14 cellular contexts compared by ENCODE assay signal in genomic region chr14:28242895-28243294, GRCh38.
DNase-seq lines count a peak whose midpoint lies in the region; ATAC-seq lines count a peak whose summit lies in the region.
"Had no signal": no experiment of that assay in that cellular context is flagged by ENCODE, and none has a peak within 500 bp of the region (broad histone marks: within the 10 kb centered on the region; RNA-seq: fewer than 3 reads in every experiment).

No MANE protein-coding gene starts in this region.

- DNase-seq in NCI-H1092 (lab: John Stamatoyannopoulos, UW): peak; percentile 72
- peak; percentile 79 for DNase-seq in NCI-H146 treated with DMSO at 0.1 percent for 48 hours (lab: John Stamatoyannopoulos, UW; ENCODE audit: unreplicated experiment)
- DNase-seq in NCI-H524 treated with DMSO at 0.1 percent for 48 hours (lab: John Stamatoyannopoulos, UW): peak; percentile 98
- DNase-seq in SHP77 (lab: John Stamatoyannopoulos, UW): peak; percentile 27 to 44
- DNase-seq in SKM-1 (lab: John Stamatoyannopoulos, UW; ENCODE audit: unreplicated experiment): no peak
- DNase-seq in inferior parietal cortex (ENCODE audit: extremely low spot score): no peak
- DNase-seq: CD8-positive, alpha-beta T cell; DMS 273 treated with DMSO at 0.1 percent for 48 hours; HFFc6; T-helper 17 cell had no signal

- ATAC-seq in HG03196 (IDR thresholded peaks at IDR 0.05; ENCODE audit: unreplicated experiment): no peak
- ATAC-seq: CD8-positive, alpha-beta T cell; K562; Right ventricle myocardium inferior; SK-N-SH treated with all-trans-retinoic acid at 6 μM for 48 hours; T-helper 17 cell had no signal

Comparison
In these comparisons a context has a peak if more than half of its experiments do, and no peak if none do; other contexts are left out.
1. DNase-seq: peak in NCI-H1092 (single experiment), NCI-H146 treated with DMSO at 0.1 percent for 48 hours (single experiment), NCI-H524 treated with DMSO at 0.1 percent for 48 hours (single experiment) and SHP77 (2 of 2); none in SKM-1 (single experiment) and inferior parietal cortex (single experiment).